8 cellular contexts compared by ENCODE assay signal in genomic region chr19:47699360-47699917, GRCh38. TPM values are rescaled to one million over a fixed set of nuclear protein-coding genes. Genes with fewer than 3 reads are reported as not detected.
DNase-seq lines count a peak whose midpoint lies in the region; ATAC-seq lines count a peak whose summit lies in the region.

No MANE protein-coding gene starts in this region.

- H3K36me3 ChIP-seq in CD8-positive, alpha-beta memory T cell (ENCODE audit: insufficient read depth, low read length): peaks cover 6% of the 10 kb centered on the region

- peak in 3 of 5 donors; percentile 20 to 36 (median 30) for DNase-seq in CD8-positive, alpha-beta memory T cell
- DNase-seq in HK-2 (ENCODE audit: unreplicated experiment) (peak; percentile 62), T follicular helper cell (ENCODE audit: low read depth) (peak; percentile 21), astrocyte of the hippocampus (ENCODE audit: low read depth, low spot score) (peak; percentile 64), iris pigment epithelial cell (ENCODE audit: low read depth) (peak; percentile 26)
- peak; percentile 13 for DNase-seq in stimulated activated CD8-positive, alpha-beta memory T cell treated with anti-CD3 and anti-CD28 coated beads, Interleukin-12 subunit alpha, Interleukin-12 subunit beta, amount 100 ng/mL, for 1 hour (ENCODE audit: low read depth)

- peaks cover 0 to 1% of the 10 kb centered on the region in 2 donors for H3K27me3 Mint-ChIP-seq in CD8-positive, alpha-beta memory T cell

- peaks cover 0 to 60% (median 8%) of the 10 kb centered on the region in 3 donors for H3K36me3 Mint-ChIP-seq in CD8-positive, alpha-beta memory T cell

- H3K27ac ChIP-seq in CD8-positive, alpha-beta memory T cell (ENCODE audit: low read depth, low read length): no peak overlapping the region

- no peaks in the 10 kb centered on the region for H3K27me3 ChIP-seq in CD8-positive, alpha-beta memory T cell (ENCODE audit: insufficient read depth, low read length, poor library complexity, severe bottlenecking)

- H3K27ac Mint-ChIP-seq in CD8-positive, alpha-beta memory T cell: no peak overlapping the region

- H3K4me3 ChIP-seq in CD8-positive, alpha-beta memory T cell (ENCODE audit: low read length): no peak overlapping the region

- no peaks in the 10 kb centered on the region for H3K9me3 Mint-ChIP-seq in CD8-positive, alpha-beta memory T cell

- no peaks in the 10 kb centered on the region for H3K9me3 ChIP-seq in CD8-positive, alpha-beta memory T cell (ENCODE audit: low read length)

- CTCF ChIA-PET in CD8-positive, alpha-beta memory T cell (lab: Charles Lee): interaction anchor here (0.6 to 13.4 kb wide), 9 partner anchors 11 to 404 kb away, joined by 3 to 179 read pairs (median 5); partner anchors contain the start of genes NAPA and NOP53

- H3K4me1 ChIP-seq in CD8-positive, alpha-beta memory T cell (ENCODE audit: insufficient read depth, low read length): no peaks in the 10 kb centered on the region

- H3K4me3 Mint-ChIP-seq in CD8-positive, alpha-beta memory T cell: no peak overlapping the region

- peaks cover 0 to 8% (median 0%) of the 10 kb centered on the region in 3 donors for H3K4me1 Mint-ChIP-seq in CD8-positive, alpha-beta memory T cell

- POLR2A ChIA-PET in CD8-positive, alpha-beta memory T cell (lab: Charles Lee): interaction anchor here (0.5 to 0.6 kb wide), 3 partner anchors 9 to 679 kb away, joined by 4 to 8 read pairs (median 4); no protein-coding TSS in a partner anchor

- ATAC-seq in GM21528 (IDR thresholded peaks at IDR 0.05; ENCODE audit: low FRiP score, unreplicated experiment): no peak
- ATAC-seq in HG02870 (IDR thresholded peaks at IDR 0.05; ENCODE audit: unreplicated experiment): no peak

RNA-seq across cellular contexts. Expression of gene EHD2, which starts 13.8 kb away (rescaled TPM):
- total RNA-seq in CD8-positive, alpha-beta memory T cell: under 1 TPM in 1 of 2 experiments, not detected in 1; 0.07 TPM
- polyA plus RNA-seq in CD8-positive, alpha-beta memory T cell: not detected

RNA-seq across cellular contexts. Expression of gene NOP53, which starts 45.9 kb away (rescaled TPM):
- 100 to 1,000 TPM; 236 to 243 TPM for total RNA-seq in CD8-positive, alpha-beta memory T cell
- polyA plus RNA-seq in CD8-positive, alpha-beta memory T cell: 196 TPM

Comparison
In these comparisons a context has a peak if more than half of its experiments do, and no peak if none do; other contexts are left out.
1. DNase-seq: peak in every context shown above with its lines; median percentile 64 in astrocyte of the hippocampus; 62 in HK-2; 30 in CD8-positive, alpha-beta memory T cell; 26 in iris pigment epithelial cell; 21 in T follicular helper cell; 13 in stimulated activated CD8-positive, alpha-beta memory T cell treated with anti-CD3 and anti-CD28 coated beads, Interleukin-12 subunit alpha, Interleukin-12 subunit beta, amount 100 ng/mL, for 1 hour.